In genomic region chr1:36380782-36381181, GRCh38 we compare ENCODE assay signal across 13 cellular contexts. TPM values are rescaled to one million over a fixed set of nuclear protein-coding genes. Genes with fewer than 3 reads are reported as not detected.
DNase-seq lines count a peak whose midpoint lies in the region; ATAC-seq and TF ChIP-seq lines count a peak whose summit lies in the region.
"Had no signal": no experiment of that assay in that cellular context is flagged by ENCODE, and none has a peak within 500 bp of the region (broad histone marks: within the 10 kb centered on the region; RNA-seq: fewer than 3 reads in every experiment).

No MANE protein-coding gene starts in this region.

- H3K4me1 Mint-ChIP-seq in activated naive CD4-positive, alpha-beta T cell treated with anti-CD3 and anti-CD28 coated beads, Interleukin-2, amount 50 U/mL, for 24 hours: peaks cover 79% of the 10 kb centered on the region
- H3K4me1 Mint-ChIP-seq in activated CD8-positive, alpha-beta T cell treated with anti-CD3 and anti-CD28 coated beads for 36 hours (ENCODE audit: low read depth): peaks cover 63% of the 10 kb centered on the region

- TF ChIP-seq POLR2A in testis (IDR thresholded peaks at IDR 0.05): no peak

- no peaks in the 10 kb centered on the region for H3K27me3 Mint-ChIP-seq in activated naive CD4-positive, alpha-beta T cell treated with anti-CD3 and anti-CD28 coated beads, Interleukin-2, amount 50 U/mL, for 24 hours
- H3K27me3 Mint-ChIP-seq in activated CD8-positive, alpha-beta T cell treated with anti-CD3 and anti-CD28 coated beads for 36 hours: no peaks in the 10 kb centered on the region
- H3K27me3 Mint-ChIP-seq: activated CD4-positive, alpha-beta T cell treated with anti-CD3 and anti-CD28 coated beads for 36 hours had no signal

- CTCF ChIA-PET in activated CD8-positive, alpha-beta T cell treated with anti-CD3 and anti-CD28 coated beads for 36 hours (lab: Charles Lee): interaction anchor here (1.1 to 5.9 kb wide), 3 partner anchors 12 to 220 kb away, joined by 3 to 30 read pairs (median 3); no protein-coding TSS in a partner anchor

- H3K27ac Mint-ChIP-seq in activated naive CD4-positive, alpha-beta T cell treated with anti-CD3 and anti-CD28 coated beads, Interleukin-2, amount 50 U/mL, for 24 hours: peak overlapping the region; percentile 12
- H3K27ac Mint-ChIP-seq in activated CD8-positive, alpha-beta T cell treated with anti-CD3 and anti-CD28 coated beads for 36 hours: peak overlapping the region; percentile 39

- peak overlapping the region; percentile 65 for H3K27ac ChIP-seq in lower lobe of right lung
- H3K27ac ChIP-seq in testis: peak overlapping the region; percentile 82 to 97

- H3K36me3 Mint-ChIP-seq in activated naive CD4-positive, alpha-beta T cell treated with anti-CD3 and anti-CD28 coated beads, Interleukin-2, amount 50 U/mL, for 24 hours: no peaks in the 10 kb centered on the region
- peaks cover 15% of the 10 kb centered on the region for H3K36me3 Mint-ChIP-seq in activated CD8-positive, alpha-beta T cell treated with anti-CD3 and anti-CD28 coated beads for 36 hours (ENCODE audit: low read depth)

- H3K9me3 Mint-ChIP-seq in activated naive CD4-positive, alpha-beta T cell treated with anti-CD3 and anti-CD28 coated beads, Interleukin-2, amount 50 U/mL, for 24 hours: no peaks in the 10 kb centered on the region
- H3K9me3 Mint-ChIP-seq in activated CD8-positive, alpha-beta T cell treated with anti-CD3 and anti-CD28 coated beads for 36 hours: no peaks in the 10 kb centered on the region

- H3K4me3 Mint-ChIP-seq in activated naive CD4-positive, alpha-beta T cell treated with anti-CD3 and anti-CD28 coated beads, Interleukin-2, amount 50 U/mL, for 24 hours: peak overlapping the region; percentile 32
- H3K4me3 Mint-ChIP-seq in activated CD8-positive, alpha-beta T cell treated with anti-CD3 and anti-CD28 coated beads for 36 hours: no peak overlapping the region
- H3K4me3 Mint-ChIP-seq: activated CD4-positive, alpha-beta T cell treated with anti-CD3 and anti-CD28 coated beads for 36 hours had no signal

- H3K4me1 ChIP-seq in lower lobe of right lung (peaks cover 71% of the 10 kb centered on the region), testis (peaks cover 68% of the 10 kb centered on the region)

- TF ChIP-seq CTCF in activated CD8-positive, alpha-beta T cell treated with anti-CD3 and anti-CD28 coated beads for 36 hours (IDR thresholded peaks at IDR 0.05): no peak
- TF ChIP-seq CTCF in lower lobe of right lung (IDR thresholded peaks at IDR 0.05) (no peak), testis (IDR thresholded peaks at IDR 0.05) (no peak)

- intact Hi-C loops in activated CD8-positive, alpha-beta T cell treated with anti-CD3 and anti-CD28 coated beads for 36 hours (cut with micrococcal nuclease): no loop called here
- intact Hi-C loops in lower lobe of right lung (cut with DNase I) (no loop called here), testis (cut with DNase I; ENCODE audit: low total_unique reads) (no loop called here)

- H3K27me3 ChIP-seq in lower lobe of right lung (ENCODE audit: low read depth) (no peaks in the 10 kb centered on the region), testis (no peaks in the 10 kb centered on the region)
- H3K27me3 ChIP-seq: MG63 had no signal

- peaks cover 15% of the 10 kb centered on the region for H3K36me3 ChIP-seq in lower lobe of right lung
- H3K36me3 ChIP-seq in testis (ENCODE audit: low read depth, missing control alignments): no peaks in the 10 kb centered on the region

- DNase-seq in activated naive CD4-positive, alpha-beta T cell treated with Interleukin-2 at 50 U/mL for 16 hours: no peak
- DNase-seq in activated CD8-positive, alpha-beta T cell treated with anti-CD3 and anti-CD28 coated beads for 36 hours: no peak
- DNase-seq in lower lobe of right lung (no peak), testis (no peak), DMS53 (lab: John Stamatoyannopoulos, UW) (no peak), AG08395 (ENCODE audit: low spot score) (no peak)
- DNase-seq: activated CD4-positive, alpha-beta T cell treated with anti-CD3 and anti-CD28 coated beads for 36 hours; DMS79 treated with DMSO at 0.1 percent for 48 hours; MG63; NCI-H2107 had no signal

- H3K9me3 ChIP-seq in lower lobe of right lung (no peaks in the 10 kb centered on the region), testis (no peaks in the 10 kb centered on the region)
- H3K9me3 ChIP-seq: MG63 had no signal

- H3K4me3 ChIP-seq in lower lobe of right lung (no peak overlapping the region), testis (no peak overlapping the region)
- H3K4me3 ChIP-seq: MG63, skin epidermis had no signal

- ATAC-seq in activated CD8-positive, alpha-beta T cell treated with anti-CD3 and anti-CD28 coated beads for 36 hours: no peak
- no peak for ATAC-seq in lower lobe of right lung
- ATAC-seq in HG02981 (IDR thresholded peaks at IDR 0.05; ENCODE audit: unreplicated experiment): no peak
- ATAC-seq: activated CD4-positive, alpha-beta T cell treated with anti-CD3 and anti-CD28 coated beads for 36 hours had no signal

- 36 to 57% methylated on average over 2 to 3 of the region's 3 CpGs for WGBS in testis, 2 donors

- POLR2A ChIA-PET in activated CD8-positive, alpha-beta T cell treated with anti-CD3 and anti-CD28 coated beads for 36 hours (lab: Charles Lee): no interaction called here

RNA-seq across cellular contexts. Expression of gene STK40, which starts 4.9 kb away (rescaled TPM):
- 10 to 100 TPM; 41.2 to 44.4 TPM for total RNA-seq in activated CD8-positive, alpha-beta T cell treated with anti-CD3 and anti-CD28 coated beads for 36 hours
- 74.2 TPM for total RNA-seq in lower lobe of right lung
- 100 to 1,000 TPM; 140 to 159 TPM for total RNA-seq in testis
- 126 TPM for polyA plus RNA-seq in testis (ENCODE audit: insufficient read depth, low read depth, low replicate concordance)

RNA-seq across cellular contexts. Expression of gene LSM10, which starts 16.9 kb away (rescaled TPM):
- 10 to 100 TPM; 43.8 to 46.2 TPM for total RNA-seq in activated CD8-positive, alpha-beta T cell treated with anti-CD3 and anti-CD28 coated beads for 36 hours
- total RNA-seq in lower lobe of right lung (44.5 TPM), testis (100 to 1,000 TPM in 1 of 2 donors, 10 to 100 TPM in 1; 73.6 to 106 TPM)
- polyA plus RNA-seq in testis (ENCODE audit: insufficient read depth, low read depth, low replicate concordance): 69.1 TPM

RNA-seq across cellular contexts. Expression of gene EVA1B, which starts 57.3 kb away (rescaled TPM):
- total RNA-seq in activated CD8-positive, alpha-beta T cell treated with anti-CD3 and anti-CD28 coated beads for 36 hours: 1 to 10 TPM; 5.8 to 6.5 TPM
- total RNA-seq in lower lobe of right lung (25.7 TPM), testis (10 to 100 TPM in 1 of 2 donors, 1 to 10 TPM in 1; 9.1 to 19.4 TPM)
- 9.6 TPM for polyA plus RNA-seq in testis (ENCODE audit: insufficient read depth, low read depth, low replicate concordance)
